ENCODE assay signal across 23 cellular contexts in the genomic region with DNA sequence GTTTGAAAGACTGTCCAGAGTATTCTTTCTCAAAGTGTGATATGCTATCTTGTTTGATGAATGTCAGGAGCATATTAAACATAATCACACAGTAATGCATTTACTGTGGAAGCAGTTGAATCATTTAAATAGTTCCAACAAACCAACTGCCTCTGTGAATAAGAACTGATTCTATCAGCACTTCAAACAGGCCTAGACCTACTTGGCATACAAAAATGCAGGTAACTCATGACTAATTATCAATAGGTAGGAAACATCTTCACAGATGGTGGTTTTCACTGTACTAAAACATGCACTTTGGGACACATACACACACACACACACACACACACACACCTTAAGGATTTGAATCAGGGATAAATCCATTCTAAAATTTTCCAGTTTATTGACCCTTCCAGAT.
"Had no signal": no experiment of that assay in that cellular context is flagged by ENCODE, and none has a peak within 500 bp of the region (broad histone marks: within the 10 kb centered on the region; RNA-seq: fewer than 3 reads in every experiment).

No MANE protein-coding gene starts in this region.

- H3K27me3 ChIP-seq: esophagus muscularis mucosa, gastrocnemius medialis, heart right ventricle, left lung had no signal

- ATAC-seq: gastrocnemius medialis; heart right ventricle; left cardiac atrium; left lung; left ventricle myocardium superior; lower lobe of right lung; naive thymus-derived CD4-positive, alpha-beta T cell had no signal

- H3K4me3 ChIP-seq: coronary artery, dorsolateral prefrontal cortex, esophagus muscularis mucosa, gastrocnemius medialis, heart right ventricle, left lung, lower lobe of right lung had no signal

- H3K27ac ChIP-seq: coronary artery, dorsolateral prefrontal cortex, esophagus muscularis mucosa, gastrocnemius medialis, heart right ventricle, left lung, lower lobe of right lung had no signal

- H3K9me3 ChIP-seq: esophagus muscularis mucosa, gastrocnemius medialis, heart right ventricle, left lung, lower lobe of right lung had no signal

- H3K36me3 ChIP-seq: esophagus muscularis mucosa, gastrocnemius medialis, heart right ventricle, left lung, lower lobe of right lung had no signal

- FAIRE-seq: colon, endothelial cell of umbilical vein, islet of Langerhans, keratinocyte had no signal

- DNase-seq: dermis blood vessel endothelial cell; dorsolateral prefrontal cortex; effector CD4-positive, alpha-beta T cell; effector memory CD4-positive, alpha-beta T cell; foreskin melanocyte; gastrocnemius medialis; glutamatergic neuron; head of caudate nucleus; heart right ventricle; hippocampal formation; left cardiac atrium; left lung; left ventricle myocardium superior; lower lobe of right lung; mesendoderm; midbrain; naive thymus-derived CD4-positive, alpha-beta T cell had no signal

- H3K4me1 ChIP-seq: esophagus muscularis mucosa, gastrocnemius medialis, heart right ventricle, left lung, lower lobe of right lung had no signal
